Comparison of ENCODE assay signal across 8 cellular contexts in genomic region chr6:692858-693736, GRCh38. TPM values are rescaled to one million over a fixed set of nuclear protein-coding genes. Genes with fewer than 3 reads are reported as not detected.
DNase-seq lines count a peak whose midpoint lies in the region; TF ChIP-seq lines count a peak whose summit lies in the region.

Gene EXOC2 (minus strand): TSS chr6:693139. CDS start chr6:637818, 55,321 bp downstream.

- no peaks in the 10 kb centered on the region for H3K27me3 ChIP-seq in osteoblast (ENCODE audit: insufficient read depth, low read length)

- H3K36me3 Mint-ChIP-seq in activated naive CD4-positive, alpha-beta T cell treated with anti-CD3 and anti-CD28 coated beads, Interleukin-2, amount 50 U/mL, for 24 hours = peaks cover 5% of the 10 kb centered on the region

- H3K4me1 ChIP-seq in osteoblast (ENCODE audit: insufficient read depth, low read length) = peaks cover 5% of the 10 kb centered on the region

- peak within 1 kb of the TSS; percentile 97 for H3K4me3 Mint-ChIP-seq in activated naive CD4-positive, alpha-beta T cell treated with anti-CD3 and anti-CD28 coated beads, Interleukin-2, amount 50 U/mL, for 24 hours

- no peaks in the 10 kb centered on the region for H3K9me3 ChIP-seq in osteoblast (ENCODE audit: low read depth, low read length)

- H3K27ac Mint-ChIP-seq in activated naive CD4-positive, alpha-beta T cell treated with anti-CD3 and anti-CD28 coated beads, Interleukin-2, amount 50 U/mL, for 24 hours = peak within 1 kb of the TSS; percentile 90

- H3K27ac ChIP-seq in osteoblast (ENCODE audit: low read depth, low read length) (peak within 1 kb of the TSS; percentile 66), temporal lobe (ENCODE audit: low read depth, low read length) (no peak within 1 kb of the TSS)

- no peak for TF ChIP-seq CTCF in osteoblast (IDR thresholded peaks at IDR 0.05; ENCODE audit: extremely low read depth, low read depth, low read length)

- H3K27me3 Mint-ChIP-seq in activated naive CD4-positive, alpha-beta T cell treated with anti-CD3 and anti-CD28 coated beads, Interleukin-2, amount 50 U/mL, for 24 hours = no peaks in the 10 kb centered on the region

- DNase-seq in GM04504 (ENCODE audit: low read depth) = peak; percentile 54
- DNase-seq in H4 (ENCODE audit: low spot score) = peak; percentile 84
- peak; percentile 85 for DNase-seq in LoVo (ENCODE audit: low spot score)
- peak; percentile 47 for DNase-seq in SKM-1 (lab: John Stamatoyannopoulos, UW; ENCODE audit: unreplicated experiment)
- DNase-seq in glomerular visceral epithelial cell (ENCODE audit: extremely low spot score) = peak; percentile 83
- peak; percentile 98 for DNase-seq in osteoblast (ENCODE audit: insufficient read length, low spot score, missing footprints)

- no peaks in the 10 kb centered on the region for H3K9me3 Mint-ChIP-seq in activated naive CD4-positive, alpha-beta T cell treated with anti-CD3 and anti-CD28 coated beads, Interleukin-2, amount 50 U/mL, for 24 hours

- H2AFZ ChIP-seq in osteoblast (ENCODE audit: low read length) = peak within 1 kb of the TSS; percentile 98

- H3K4me3 ChIP-seq in osteoblast (ENCODE audit: insufficient read depth, low read length) = peak within 1 kb of the TSS; percentile 95

- H3K4me1 Mint-ChIP-seq in activated naive CD4-positive, alpha-beta T cell treated with anti-CD3 and anti-CD28 coated beads, Interleukin-2, amount 50 U/mL, for 24 hours = peaks cover 24% of the 10 kb centered on the region

- H3K79me2 ChIP-seq in osteoblast (ENCODE audit: insufficient read depth, low read length) = peaks cover 44% of the 10 kb centered on the region

- peaks cover 5% of the 10 kb centered on the region for H3K36me3 ChIP-seq in osteoblast (ENCODE audit: insufficient read depth, low read length)

- H3K4me2 ChIP-seq in osteoblast (ENCODE audit: insufficient read depth, low read length) = peak within 1 kb of the TSS; percentile 98

- peaks cover 2% of the 10 kb centered on the region for H4K20me1 ChIP-seq in osteoblast (ENCODE audit: insufficient read depth, low read length)

RNA-seq across cellular contexts. Expression of gene EXOC2, which starts in this region (rescaled TPM):
- 57.0 and 62.4 TPM in 2 replicates for total RNA-seq in H4 (2014; rRNA removed; shearing (Covaris generic))
- total RNA-seq in osteoblast (19.5 and 22.4 TPM in 2 replicates), temporal lobe (49.9 TPM)

Comparison
In these comparisons a context has a peak if more than half of its experiments do, and no peak if none do; other contexts are left out.
1. DNase-seq: peak in every context shown above with its lines; median percentile 98 in osteoblast; 85 in LoVo; 84 in H4; 83 in glomerular visceral epithelial cell; 54 in GM04504; 47 in SKM-1.